Comparison of ENCODE assay signal across 40 cellular contexts in the genomic region with DNA sequence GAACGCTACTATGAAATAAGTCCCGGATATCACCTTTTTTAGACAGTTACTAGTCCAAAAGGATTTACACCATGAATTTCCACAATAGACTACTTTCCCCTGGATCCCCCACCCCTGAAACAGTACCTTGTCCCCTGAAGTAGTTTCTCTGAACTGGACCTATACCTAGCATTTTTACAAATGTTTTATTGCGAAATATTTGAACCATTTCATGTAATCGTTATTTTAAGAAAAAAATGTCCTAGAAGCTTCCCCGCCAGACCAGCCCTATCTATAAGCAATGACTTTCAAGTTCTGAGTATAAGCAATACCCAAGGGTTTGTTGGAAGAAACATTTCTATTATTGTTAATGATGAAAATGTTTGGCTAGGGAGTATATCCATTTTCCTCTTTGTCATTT.
"Had no signal": no experiment of that assay in that cellular context is flagged by ENCODE, and none has a peak within 500 bp of the region (broad histone marks: within the 10 kb centered on the region; RNA-seq: fewer than 3 reads in every experiment).

No MANE protein-coding gene starts in this region.

- H3K9me3 ChIP-seq: adrenal gland, ascending aorta, body of pancreas had no signal

- H3K27me3 Mint-ChIP-seq: activated naive CD4-positive, alpha-beta T cell treated with anti-CD3 and anti-CD28 coated beads, Interleukin-2, amount 10 ng/mL, durations not matched to agents 7 days and 5 days; activated naive CD4-positive, alpha-beta T cell treated with anti-CD3 and anti-CD28 coated beads, Interleukin-2, amount 50 U/mL, for 24 hours; activated naive CD8-positive, alpha-beta T cell; activated naive CD8-positive, alpha-beta T cell treated with anti-CD3 and anti-CD28 coated beads for 36 hours; activated naive CD8-positive, alpha-beta T cell treated with anti-CD3 and anti-CD28 coated beads, Interleukin-2, amount 10 ng/mL, durations not matched to agents 7 days and 5 days; activated naive CD8-positive, alpha-beta T cell treated with anti-CD3 and anti-CD28 coated beads, Interleukin-2, amount 50 U/mL, for 24 hours; activated T-cell treated with anti-CD3 and anti-CD28 coated beads, Interleukin-2, amount 50 U/mL, for 24 hours; activated T-helper 17 cell treated with anti-CD3 and anti-CD28 coated beads, Interleukin-2, amount 50 U/mL, for 72 hours; brain; central memory CD8-positive, alpha-beta T cell had no signal

- H3K27ac Mint-ChIP-seq: activated naive CD4-positive, alpha-beta T cell treated with anti-CD3 and anti-CD28 coated beads for 36 hours; activated naive CD4-positive, alpha-beta T cell treated with anti-CD3 and anti-CD28 coated beads, Interleukin-2, amount 10 ng/mL, durations not matched to agents 7 days and 5 days; activated naive CD4-positive, alpha-beta T cell treated with anti-CD3 and anti-CD28 coated beads, Interleukin-2, amount 50 U/mL, for 24 hours; activated naive CD4-positive, alpha-beta T cell treated with anti-CD3 and anti-CD28 coated beads, Interleukin-2, amount 50 U/mL, for 72 hours; activated naive CD8-positive, alpha-beta T cell; activated naive CD8-positive, alpha-beta T cell treated with anti-CD3 and anti-CD28 coated beads for 36 hours; activated naive CD8-positive, alpha-beta T cell treated with anti-CD3 and anti-CD28 coated beads, Interleukin-2, amount 10 ng/mL, durations not matched to agents 7 days and 5 days; activated naive CD8-positive, alpha-beta T cell treated with anti-CD3 and anti-CD28 coated beads, Interleukin-2, amount 50 U/mL, for 24 hours; activated T-cell treated with anti-CD3 and anti-CD28 coated beads, Interleukin-2, amount 50 U/mL, for 24 hours; activated T-cell treated with anti-CD3 and anti-CD28 coated beads, Interleukin-2, amount 50 U/mL, for 72 hours; activated T-helper 1 cell treated with anti-CD3 and anti-CD28 coated beads, Interleukin-12 subunit alpha, Interleukin-12 subunit beta, Interleukin-2, Interleukin-4 antibody, amounts not matched to agents 30 ng/mL and 10 ng/mL and 1 ng/mL, durations not matched to agents 14 hours and 24 hours and 36 hours; activated T-helper 17 cell treated with anti-CD3 and anti-CD28 coated beads, Interleukin-2, amount 50 U/mL, for 72 hours; activated T-helper 2 cell treated with anti-CD3 and anti-CD28 coated beads, Interferon-gamma antibody, Interleukin-2, Interleukin-4, amounts not matched to agents 10 μg/mL and 5 μg/mL and 100 μg/mL, durations not matched to agents 14 hours and 24 hours and 36 hours; brain had no signal

- H3K4me1 Mint-ChIP-seq: activated naive CD4-positive, alpha-beta T cell treated with anti-CD3 and anti-CD28 coated beads, Interleukin-2, amount 10 ng/mL, durations not matched to agents 7 days and 5 days; activated naive CD4-positive, alpha-beta T cell treated with anti-CD3 and anti-CD28 coated beads, Interleukin-2, amount 50 U/mL, for 24 hours; activated naive CD8-positive, alpha-beta T cell treated with anti-CD3 and anti-CD28 coated beads for 36 hours; activated naive CD8-positive, alpha-beta T cell treated with anti-CD3 and anti-CD28 coated beads, Interleukin-2, amount 10 ng/mL, durations not matched to agents 7 days and 5 days; activated naive CD8-positive, alpha-beta T cell treated with anti-CD3 and anti-CD28 coated beads, Interleukin-2, amount 50 U/mL, for 24 hours; activated T-helper 17 cell treated with anti-CD3 and anti-CD28 coated beads, Interleukin-2, amount 50 U/mL, for 72 hours; brain; central memory CD8-positive, alpha-beta T cell had no signal

- H3K4me3 ChIP-seq: adrenal gland, ascending aorta, body of pancreas, breast epithelium, cardiac muscle cell had no signal

- H3K36me3 ChIP-seq: adrenal gland, ascending aorta, brain microvascular endothelial cell, breast epithelium, cardiac muscle cell had no signal

- H3K4me1 ChIP-seq: adrenal gland, ascending aorta, body of pancreas, breast epithelium had no signal

- H3K4me3 Mint-ChIP-seq: activated naive CD4-positive, alpha-beta T cell treated with anti-CD3 and anti-CD28 coated beads for 36 hours; activated naive CD4-positive, alpha-beta T cell treated with anti-CD3 and anti-CD28 coated beads, Interleukin-2, amount 10 ng/mL, durations not matched to agents 7 days and 5 days; activated naive CD4-positive, alpha-beta T cell treated with anti-CD3 and anti-CD28 coated beads, Interleukin-2, amount 50 U/mL, for 24 hours; activated naive CD8-positive, alpha-beta T cell; activated naive CD8-positive, alpha-beta T cell treated with anti-CD3 and anti-CD28 coated beads for 36 hours; activated naive CD8-positive, alpha-beta T cell treated with anti-CD3 and anti-CD28 coated beads, Interleukin-2, amount 10 ng/mL, durations not matched to agents 7 days and 5 days; activated naive CD8-positive, alpha-beta T cell treated with anti-CD3 and anti-CD28 coated beads, Interleukin-2, amount 50 U/mL, for 24 hours; activated T-cell treated with anti-CD3 and anti-CD28 coated beads, Interleukin-2, amount 50 U/mL, for 24 hours; activated T-cell treated with anti-CD3 and anti-CD28 coated beads, Interleukin-2, amount 50 U/mL, for 4 hours; activated T-cell treated with anti-CD3 and anti-CD28 coated beads, Interleukin-2, amount 50 U/mL, for 72 hours; activated T-helper 1 cell treated with anti-CD3 and anti-CD28 coated beads, Interleukin-12 subunit alpha, Interleukin-12 subunit beta, Interleukin-2, Interleukin-4 antibody, amounts not matched to agents 30 ng/mL and 10 ng/mL and 1 ng/mL, durations not matched to agents 14 hours and 24 hours and 36 hours; activated T-helper 17 cell treated with anti-CD3 and anti-CD28 coated beads, Interleukin-2, amount 50 U/mL, for 72 hours; brain; central memory CD8-positive, alpha-beta T cell had no signal

- ATAC-seq: activated naive CD4-positive, alpha-beta T cell treated with anti-CD3 and anti-CD28 coated beads, Interleukin-2, amount 50 U/mL, for 72 hours; activated naive CD8-positive, alpha-beta T cell treated with anti-CD3 and anti-CD28 coated beads, Interleukin-2, amount 50 U/mL, for 24 hours; activated T-cell treated with anti-CD3 and anti-CD28 coated beads, Interleukin-2, amount 50 U/mL, for 4 hours; activated T-cell treated with anti-CD3 and anti-CD28 coated beads, Interleukin-2, amount 50 U/mL, for 72 hours; activated T-helper 17 cell treated with anti-CD3 and anti-CD28 coated beads, Interleukin-2, amount 50 U/mL, for 72 hours; body of pancreas had no signal

- DNase-seq: activated effector memory CD4-positive, alpha-beta T cell treated with anti-CD3 and anti-CD28 coated beads, Interleukin-2, amount 50 U/mL, for 16 hours; activated effector memory CD4-positive, alpha-beta T cell treated with Interleukin-2 at 50 U/mL for 16 hours; activated gamma-delta T cell; activated gamma-delta T cell treated with Interleukin-2 at 50 U/mL for 16 hours; activated naive CD4-positive, alpha-beta T cell; activated naive CD4-positive, alpha-beta T cell treated with anti-CD3 and anti-CD28 coated beads for 36 hours; activated naive CD4-positive, alpha-beta T cell treated with anti-CD3 and anti-CD28 coated beads, Interleukin-2, amount 10 ng/mL, durations not matched to agents 7 days and 5 days; activated naive CD4-positive, alpha-beta T cell treated with anti-CD3 and anti-CD28 coated beads, Interleukin-2, amount 50 U/mL, for 16 hours; activated naive CD4-positive, alpha-beta T cell treated with Interleukin-2 at 50 U/mL for 16 hours; activated naive CD8-positive, alpha-beta T cell treated with anti-CD3 and anti-CD28 coated beads for 36 hours; activated naive CD8-positive, alpha-beta T cell treated with anti-CD3 and anti-CD28 coated beads, Interleukin-2, amount 10 ng/mL, durations not matched to agents 7 days and 5 days; activated naive CD8-positive, alpha-beta T cell treated with anti-CD3 and anti-CD28 coated beads, Interleukin-2, amount 50 U/mL, for 24 hours; activated T-cell treated with anti-CD3 and anti-CD28 coated beads, Interleukin-2, amount 50 U/mL, for 1 hour; activated T-cell treated with anti-CD3 and anti-CD28 coated beads, Interleukin-2, amount 50 U/mL, for 24 hours; activated T-cell treated with anti-CD3 and anti-CD28 coated beads, Interleukin-2, amount 50 U/mL, for 4 hours; activated T-cell treated with anti-CD3 and anti-CD28 coated beads, Interleukin-2, amount 50 U/mL, for 48 hours; activated T-cell treated with anti-CD3 and anti-CD28 coated beads, Interleukin-2, amount 50 U/mL, for 72 hours; adrenal gland; amniotic stem cell; amygdala; anterior cingulate cortex; aorta; body of pancreas; brain microvascular endothelial cell; caudate nucleus; central memory CD4-positive, alpha-beta T cell; cerebellar nuclear complex had no signal

- H3K27ac ChIP-seq: adrenal gland, ascending aorta, body of pancreas, brain microvascular endothelial cell, breast epithelium, cardiac muscle cell had no signal

- FAIRE-seq: astrocyte, bronchial epithelial cell had no signal

- H3K27me3 ChIP-seq: adrenal gland, ascending aorta, body of pancreas, brain microvascular endothelial cell, breast epithelium, cardiac muscle cell had no signal

- H3K36me3 Mint-ChIP-seq: activated naive CD4-positive, alpha-beta T cell treated with anti-CD3 and anti-CD28 coated beads, Interleukin-2, amount 10 ng/mL, durations not matched to agents 7 days and 5 days; activated naive CD4-positive, alpha-beta T cell treated with anti-CD3 and anti-CD28 coated beads, Interleukin-2, amount 50 U/mL, for 24 hours; activated naive CD8-positive, alpha-beta T cell; activated naive CD8-positive, alpha-beta T cell treated with anti-CD3 and anti-CD28 coated beads for 36 hours; activated naive CD8-positive, alpha-beta T cell treated with anti-CD3 and anti-CD28 coated beads, Interleukin-2, amount 10 ng/mL, durations not matched to agents 7 days and 5 days; brain had no signal
